In the genomic region with DNA sequence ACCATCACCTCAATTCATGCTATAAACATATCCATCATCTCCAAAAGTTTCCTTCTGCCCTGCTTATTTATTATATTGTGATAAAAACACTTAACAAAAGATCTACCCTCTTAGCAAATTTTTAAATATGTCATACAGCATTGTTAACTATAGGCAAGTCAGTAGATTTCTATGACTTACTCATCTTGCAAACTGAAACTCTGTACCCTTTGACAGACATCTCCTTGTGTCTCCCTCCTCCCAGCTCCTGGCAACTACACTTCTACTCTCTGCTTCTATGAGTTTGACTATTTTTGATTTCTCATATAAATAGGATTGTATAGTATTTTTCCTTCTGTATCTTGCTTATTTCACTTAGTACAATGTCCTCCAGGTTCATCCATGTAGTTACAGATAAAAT, we compare ENCODE assay signal across 2 cellular contexts.
TF ChIP-seq lines count a peak whose summit lies in the region.

No MANE protein-coding gene starts in this region.

TF ChIP-seq in SK-N-SH treated with all-trans-retinoic acid at 6 μM for 48 hours, 23 proteins besides CTCF, POLR2A, EP300 and RAD21 (continued from another document):
- TF ChIP-seq RARB (CRISPR knock-in tag; IDR thresholded peaks at IDR 0.05) (no peak), ISL1 (CRISPR knock-in tag; IDR thresholded peaks at IDR 0.05) (no peak), ZNF565 (CRISPR knock-in tag; conservative IDR thresholded peaks at IDR 0.05; ENCODE audit: low read depth) (no peak), OSR1 (CRISPR knock-in tag; IDR thresholded peaks at IDR 0.05) (no peak), CSDC2 (CRISPR knock-in tag; IDR thresholded peaks at IDR 0.05) (no peak), TCF4 (CRISPR knock-in tag; IDR thresholded peaks at IDR 0.05; ENCODE audit: borderline replicate concordance) (no peak), ARNTL (CRISPR knock-in tag; IDR thresholded peaks at IDR 0.05; ENCODE audit: borderline replicate concordance, low read depth) (no peak), GLIS3 (CRISPR knock-in tag; IDR thresholded peaks at IDR 0.05) (no peak), ZNF70 (CRISPR knock-in tag; IDR thresholded peaks at IDR 0.05) (no peak)
- TF ChIP-seq, protein P1, sequence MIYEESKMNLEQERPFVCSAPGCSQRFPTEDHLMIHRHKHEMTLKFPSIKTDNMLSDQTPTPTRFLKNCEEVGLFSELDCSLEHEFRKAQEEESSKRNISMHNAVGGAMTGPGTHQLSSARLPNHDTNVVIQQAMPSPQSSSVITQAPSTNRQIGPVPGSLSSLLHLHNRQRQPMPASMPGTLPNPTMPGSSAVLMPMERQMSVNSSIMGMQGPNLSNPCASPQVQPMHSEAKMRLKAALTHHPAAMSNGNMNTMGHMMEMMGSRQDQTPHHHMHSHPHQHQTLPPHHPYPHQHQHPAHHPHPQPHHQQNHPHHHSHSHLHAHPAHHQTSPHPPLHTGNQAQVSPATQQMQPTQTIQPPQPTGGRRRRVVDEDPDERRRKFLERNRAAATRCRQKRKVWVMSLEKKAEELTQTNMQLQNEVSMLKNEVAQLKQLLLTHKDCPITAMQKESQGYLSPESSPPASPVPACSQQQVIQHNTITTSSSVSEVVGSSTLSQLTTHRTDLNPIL (CRISPR knock-in tag; IDR thresholded peaks at IDR 0.05; ENCODE audit: low read depth): no peak
- TF ChIP-seq, protein P2, sequence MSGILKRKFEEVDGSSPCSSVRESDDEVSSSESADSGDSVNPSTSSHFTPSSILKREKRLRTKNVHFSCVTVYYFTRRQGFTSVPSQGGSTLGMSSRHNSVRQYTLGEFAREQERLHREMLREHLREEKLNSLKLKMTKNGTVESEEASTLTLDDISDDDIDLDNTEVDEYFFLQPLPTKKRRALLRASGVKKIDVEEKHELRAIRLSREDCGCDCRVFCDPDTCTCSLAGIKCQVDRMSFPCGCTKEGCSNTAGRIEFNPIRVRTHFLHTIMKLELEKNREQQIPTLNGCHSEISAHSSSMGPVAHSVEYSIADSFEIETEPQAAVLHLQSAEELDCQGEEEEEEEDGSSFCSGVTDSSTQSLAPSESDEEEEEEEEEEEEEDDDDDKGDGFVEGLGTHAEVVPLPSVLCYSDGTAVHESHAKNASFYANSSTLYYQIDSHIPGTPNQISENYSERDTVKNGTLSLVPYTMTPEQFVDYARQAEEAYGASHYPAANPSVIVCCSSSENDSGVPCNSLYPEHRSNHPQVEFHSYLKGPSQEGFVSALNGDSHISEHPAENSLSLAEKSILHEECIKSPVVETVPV (CRISPR knock-in tag; IDR thresholded peaks at IDR 0.05): no peak
TF ChIP-seq in SK-N-SH treated with all-trans-retinoic acid at 6 μM for 48 hours: peak in this region for 0.

TF ChIP-seq in SK-N-SH, 30 proteins besides CTCF, POLR2A, EP300 and RAD21 (continued from another document):
- TF ChIP-seq, protein P3, sequence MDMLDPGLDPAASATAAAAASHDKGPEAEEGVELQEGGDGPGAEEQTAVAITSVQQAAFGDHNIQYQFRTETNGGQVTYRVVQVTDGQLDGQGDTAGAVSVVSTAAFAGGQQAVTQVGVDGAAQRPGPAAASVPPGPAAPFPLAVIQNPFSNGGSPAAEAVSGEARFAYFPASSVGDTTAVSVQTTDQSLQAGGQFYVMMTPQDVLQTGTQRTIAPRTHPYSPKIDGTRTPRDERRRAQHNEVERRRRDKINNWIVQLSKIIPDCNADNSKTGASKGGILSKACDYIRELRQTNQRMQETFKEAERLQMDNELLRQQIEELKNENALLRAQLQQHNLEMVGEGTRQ (IDR thresholded peaks at IDR 0.05; ENCODE audit: borderline replicate concordance, low read depth, low read length): no peak
- no peak for TF ChIP-seq POLR2AphosphoS5 (IDR thresholded peaks at IDR 0.05; ENCODE audit: low read depth, low read length)
- TF ChIP-seq, protein P4, sequence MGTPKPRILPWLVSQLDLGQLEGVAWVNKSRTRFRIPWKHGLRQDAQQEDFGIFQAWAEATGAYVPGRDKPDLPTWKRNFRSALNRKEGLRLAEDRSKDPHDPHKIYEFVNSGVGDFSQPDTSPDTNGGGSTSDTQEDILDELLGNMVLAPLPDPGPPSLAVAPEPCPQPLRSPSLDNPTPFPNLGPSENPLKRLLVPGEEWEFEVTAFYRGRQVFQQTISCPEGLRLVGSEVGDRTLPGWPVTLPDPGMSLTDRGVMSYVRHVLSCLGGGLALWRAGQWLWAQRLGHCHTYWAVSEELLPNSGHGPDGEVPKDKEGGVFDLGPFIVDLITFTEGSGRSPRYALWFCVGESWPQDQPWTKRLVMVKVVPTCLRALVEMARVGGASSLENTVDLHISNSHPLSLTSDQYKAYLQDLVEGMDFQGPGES (IDR thresholded peaks at IDR 0.05; ENCODE audit: low read depth, low read length): no peak
TF ChIP-seq in SK-N-SH: peak in this region for 0.
